8 cellular contexts compared by ENCODE assay signal in genomic region chr15:64841258-64842098, GRCh38. TPM values are rescaled to one million over a fixed set of nuclear protein-coding genes. Genes with fewer than 3 reads are reported as not detected.
A peak's percentile ranks its signal among the peaks of the same experiment; 100 is the strongest.
DNase-seq lines count a peak whose midpoint lies in the region; ATAC-seq and TF ChIP-seq lines count a peak whose summit lies in the region.

PLEKHO2 (plus strand) TSS chr15:64841915; CDS start chr15:64842017, 102 bp downstream.

- H3K27ac ChIP-seq in prostate gland: peak within 1 kb of the TSS; percentile 91 to 93

- H3K4me3 Mint-ChIP-seq in T-helper 17 cell: peak within 1 kb of the TSS; percentile 98

- WGBS in prostate gland: under 1% methylated on average over 29 of the region's 79 CpGs

- H3K27ac Mint-ChIP-seq in T-helper 17 cell: peak within 1 kb of the TSS; percentile 95

- no peaks in the 10 kb centered on the region for H3K27me3 Mint-ChIP-seq in T-helper 17 cell

- TF ChIP-seq CTCF in GM12875 (IDR thresholded peaks at IDR 0.05; ENCODE audit: borderline replicate concordance, insufficient read depth, low read depth, low read length) (peak; percentile 55), prostate gland (IDR thresholded peaks at IDR 0.05) (peak in 1 of 4 experiments; percentile 18)

- DNase-seq in NCI-H146 (lab: John Stamatoyannopoulos, UW): peak; percentile 92
- DNase-seq in T-helper 17 cell: peak; percentile 65 to 92 (median 90)
- peak; percentile 45 to 98 (median 90) for DNase-seq in amygdala (lab: John Stamatoyannopoulos, UW)
- peak; percentile 97 for DNase-seq in left ventricle myocardium superior
- peak; percentile 97 for DNase-seq in prostate gland (ENCODE audit: low spot score)
- peak; percentile 98 for DNase-seq in ureter (ENCODE audit: low spot score)

- TF ChIP-seq POLR2A in prostate gland (IDR thresholded peaks at IDR 0.05): peak; percentile 80

- intact Hi-C loops in left ventricle myocardium superior (cut with micrococcal nuclease) (loop anchor here (10.0 kb wide), 1 partner anchor 53 kb away; no protein-coding TSS in a partner anchor), prostate gland (cut with DNase I) (loop anchor here (5.0 kb wide), 3 partner anchors 56 to 146 kb away; partner anchors contain the start of genes ANKDD1A and SPG21)

- H3K9me3 ChIP-seq in T-helper 17 cell (ENCODE audit: control insufficient read depth, low read length, poor library complexity, severe bottlenecking): no peaks in the 10 kb centered on the region
- H3K9me3 ChIP-seq in prostate gland: no peaks in the 10 kb centered on the region

- H3K4me1 ChIP-seq in prostate gland (replicated peaks): peaks cover 12% of the 10 kb centered on the region

- ATAC-seq in HG02798 (IDR thresholded peaks at IDR 0.05; ENCODE audit: poor library complexity, unreplicated experiment) (peak; percentile 71), T-helper 17 cell (peak; percentile 80), left ventricle myocardium superior (peak; percentile 88)

- H3K4me3 ChIP-seq in GM12875 (ENCODE audit: low read depth, low read length) (peak within 1 kb of the TSS; percentile 91), prostate gland (peak within 1 kb of the TSS; percentile 91 to 96)

- H3K4me1 Mint-ChIP-seq in T-helper 17 cell: peaks cover 74% of the 10 kb centered on the region

- H3K36me3 Mint-ChIP-seq in T-helper 17 cell (ENCODE audit: low read depth): peaks cover 4% of the 10 kb centered on the region

- no peaks in the 10 kb centered on the region for H3K27me3 ChIP-seq in prostate gland (replicated peaks; ENCODE audit: insufficient read depth)

- no peaks in the 10 kb centered on the region for H3K36me3 ChIP-seq in prostate gland

RNA-seq across cellular contexts. Expression of gene PLEKHO2, which starts in this region (rescaled TPM):
- total RNA-seq in T-helper 17 cell (10 to 100 TPM; 16.3 to 18.2 TPM), left ventricle myocardium superior (8.5 TPM), prostate gland (10 to 100 TPM in 1 of 2 donors, 1 to 10 TPM in 1; 8.6 to 31.8 TPM), ureter (33.3 TPM)

Comparison
In these comparisons a context has a peak if more than half of its experiments do, and no peak if none do; other contexts are left out.
1. Peak in every context shown above with its lines: DNase-seq, ATAC-seq, H3K4me3 ChIP-seq and H3K27ac ChIP-seq.